ENCODE assay signal across 21 cellular contexts in genomic region chr1:229535226-229535625, GRCh38. TPM values are rescaled to one million over a fixed set of nuclear protein-coding genes. Genes with fewer than 3 reads are reported as not detected.
DNase-seq lines count a peak whose midpoint lies in the region; ATAC-seq and TF ChIP-seq lines count a peak whose summit lies in the region.
"Had no signal": no experiment of that assay in that cellular context is flagged by ENCODE, and none has a peak within 500 bp of the region (broad histone marks: within the 10 kb centered on the region; RNA-seq: fewer than 3 reads in every experiment).

No MANE protein-coding gene starts in this region.

- H3K27me3 ChIP-seq in adipocyte (replicated peaks; ENCODE audit: control insufficient read depth, insufficient read depth, low read length) (no peaks in the 10 kb centered on the region), ascending aorta (no peaks in the 10 kb centered on the region)
- H3K27me3 ChIP-seq: Peyer's patch had no signal

- H3K9me3 ChIP-seq in adipocyte (ENCODE audit: control insufficient read depth, low read length), result no peaks in the 10 kb centered on the region
- H3K9me3 ChIP-seq in ascending aorta, result no peaks in the 10 kb centered on the region
- H3K9me3 ChIP-seq: A549, Peyer's patch had no signal

- H3K9me3 Mint-ChIP-seq in stimulated activated naive CD8-positive, alpha-beta T cell treated with anti-CD3 and anti-CD28 coated beads, Interleukin-15, amount 100 ng/mL, for 72 hours, result no peaks in the 10 kb centered on the region
- H3K9me3 Mint-ChIP-seq: CD4-positive, alpha-beta T cell had no signal

- H3K4me1 ChIP-seq in adipocyte (ENCODE audit: control insufficient read depth, insufficient read depth, low read length), result no peaks in the 10 kb centered on the region
- no peaks in the 10 kb centered on the region for H3K4me1 ChIP-seq in ascending aorta
- H3K4me1 ChIP-seq: A549, Peyer's patch had no signal

- H3K27ac ChIP-seq in ascending aorta, result no peak overlapping the region
- H3K27ac ChIP-seq: A549, Peyer's patch had no signal

- intact Hi-C loops in ascending aorta (cut with DNase I), result no loop called here

- H3K9ac ChIP-seq in adipocyte (ENCODE audit: low read length), result no peak overlapping the region
- H3K9ac ChIP-seq: KMS-11 had no signal

- no peak for DNase-seq in stimulated activated naive CD8-positive, alpha-beta T cell treated with anti-CD3 and anti-CD28 coated beads, Interleukin-15, Interleukin-2, amounts not matched to agents 100 U/mL and 50 U/mL, for 24 hours
- DNase-seq in stimulated activated naive CD8-positive, alpha-beta T cell treated with anti-CD3 and anti-CD28 coated beads, Interleukin-15, amount 100 ng/mL, for 72 hours, result no peak
- peak; percentile 17 for DNase-seq in adipocyte (ENCODE audit: low read depth)
- DNase-seq in foreskin melanocyte, result peak; percentile 96
- DNase-seq in superior temporal gyrus (ENCODE audit: extremely low spot score), result peak; percentile 56
- no peak for DNase-seq in erythroblast (lab: John Stamatoyannopoulos, UW)
- DNase-seq in ascending aorta (ENCODE audit: low spot score in 2 of 2), result no peak
- no peak for DNase-seq in middle frontal gyrus (ENCODE audit: extremely low spot score, low spot score)
- DNase-seq: CD4-positive, alpha-beta T cell; DMS53; GOT3; NCI-H1092 treated with DMSO at 0.1 percent for 48 hours; NCI-H2081; NCI-H2171 treated with DMSO at 0.1 percent for 48 hours; NCI-H446; NCI-H526 treated with DMSO at 0.1 percent for 48 hours; Peyer's patch had no signal

- peak; percentile 40 for ATAC-seq in stimulated activated naive CD8-positive, alpha-beta T cell treated with anti-CD3 and anti-CD28 coated beads, Interleukin-15, Interleukin-2, amounts not matched to agents 100 U/mL and 50 U/mL, for 24 hours
- no peak for ATAC-seq in stimulated activated naive CD8-positive, alpha-beta T cell treated with anti-CD3 and anti-CD28 coated beads, Interleukin-15, amount 100 ng/mL, for 72 hours
- ATAC-seq: A549, HCT116, Right ventricle myocardium inferior had no signal

- H3K36me3 ChIP-seq in adipocyte (ENCODE audit: control insufficient read depth, insufficient read depth, low read length, severe bottlenecking) (peaks cover 74% of the 10 kb centered on the region), ascending aorta (peaks cover 71 to 91% of the 10 kb centered on the region in 2 donors)

- H3K27me3 Mint-ChIP-seq in stimulated activated naive CD8-positive, alpha-beta T cell treated with anti-CD3 and anti-CD28 coated beads, Interleukin-15, amount 100 ng/mL, for 72 hours, result no peaks in the 10 kb centered on the region
- H3K27me3 Mint-ChIP-seq: CD4-positive, alpha-beta T cell had no signal

- peaks cover 7% of the 10 kb centered on the region for H3K4me1 Mint-ChIP-seq in stimulated activated naive CD8-positive, alpha-beta T cell treated with anti-CD3 and anti-CD28 coated beads, Interleukin-15, amount 100 ng/mL, for 72 hours

- no peak overlapping the region for H3K4me3 ChIP-seq in adipocyte (ENCODE audit: low read length)
- no peak overlapping the region for H3K4me3 ChIP-seq in ascending aorta
- H3K4me3 ChIP-seq: A549, Peyer's patch had no signal

- no peak overlapping the region for H3K4me3 Mint-ChIP-seq in stimulated activated naive CD8-positive, alpha-beta T cell treated with anti-CD3 and anti-CD28 coated beads, Interleukin-15, amount 100 ng/mL, for 72 hours
- H3K4me3 Mint-ChIP-seq: CD4-positive, alpha-beta T cell had no signal

- no peak for TF ChIP-seq POLR2A in erythroblast (IDR thresholded peaks at IDR 0.05; ENCODE audit: low read length)

- H3K27ac Mint-ChIP-seq in stimulated activated naive CD8-positive, alpha-beta T cell treated with anti-CD3 and anti-CD28 coated beads, Interleukin-15, amount 100 ng/mL, for 72 hours, result no peak overlapping the region
- H3K27ac Mint-ChIP-seq: CD4-positive, alpha-beta T cell had no signal

- TF ChIP-seq CTCF in ascending aorta (IDR thresholded peaks at IDR 0.05), result no peak

RNA-seq across cellular contexts. Expression of gene ABCB10, which starts 23.3 kb away (rescaled TPM):
- total RNA-seq in ascending aorta, result 25.2 TPM

RNA-seq across cellular contexts. Expression of gene NUP133, which starts 27.1 kb away (rescaled TPM):
- total RNA-seq in ascending aorta, result 9.3 TPM

Comparison
In these comparisons a context has a peak if more than half of its experiments do, and no peak if none do; other contexts are left out.
1. DNase-seq: peak in adipocyte (single experiment), foreskin melanocyte (single experiment) and superior temporal gyrus (single experiment); none in stimulated activated naive CD8-positive, alpha-beta T cell treated with anti-CD3 and anti-CD28 coated beads, Interleukin-15, Interleukin-2, amounts not matched to agents 100 U/mL and 50 U/mL, for 24 hours (single experiment), stimulated activated naive CD8-positive, alpha-beta T cell treated with anti-CD3 and anti-CD28 coated beads, Interleukin-15, amount 100 ng/mL, for 72 hours (0 of 2), erythroblast (0 of 2), ascending aorta (0 of 2) and middle frontal gyrus (single experiment).